ENCODE assay signal across 21 cellular contexts in genomic region chr1:167612986-167613385, GRCh38.
"Had no signal": no experiment of that assay in that cellular context is flagged by ENCODE, and none has a peak within 500 bp of the region (broad histone marks: within the 10 kb centered on the region; RNA-seq: fewer than 3 reads in every experiment).

No MANE protein-coding gene starts in this region.

- H3K79me2 ChIP-seq: hepatocyte had no signal

- DNase-seq: effector memory CD8-positive, alpha-beta T cell; erythroblast; foreskin keratinocyte; head of caudate nucleus; kidney; left cardiac atrium; left ventricle myocardium inferior; lower lobe of right lung; mesenchymal stem cell; naive thymus-derived CD4-positive, alpha-beta T cell; nephron progenitor cell; posterior cingulate gyrus; stimulated activated CD4-positive, alpha-beta T cell treated with anti-CD3 and anti-CD28 coated beads, Interleukin-12 subunit alpha, Interleukin-12 subunit beta, amount 100 ng/mL, for 4 hours; stimulated activated naive CD8-positive, alpha-beta T cell treated with anti-CD3 and anti-CD28 coated beads, Interleukin-15, Interleukin-2, amounts not matched to agents 100 U/mL and 50 U/mL, for 24 hours; thyroid gland had no signal

- H3K4me3 ChIP-seq: hepatocyte, left ventricle myocardium inferior, lower lobe of right lung, suprapubic skin, thyroid gland had no signal

- FAIRE-seq: colon, kidney, urothelium cell line had no signal

- H3K9me3 Mint-ChIP-seq: effector memory CD8-positive, alpha-beta T cell had no signal

- H3K27me3 Mint-ChIP-seq: dendritic cell treated with granulocyte-macrophage colony-stimulating factor and Interleukin-4, amounts not matched to agents 40 ng/mL and 50 ng/mL, for 4 days; effector memory CD8-positive, alpha-beta T cell had no signal

- H2AFZ ChIP-seq: hepatocyte had no signal

- H3K36me3 Mint-ChIP-seq: type B pancreatic cell had no signal

- H3K27ac ChIP-seq: foreskin keratinocyte, hepatocyte, left ventricle myocardium inferior, lower lobe of right lung, suprapubic skin, thyroid gland had no signal

- H3K4me3 Mint-ChIP-seq: dendritic cell treated with granulocyte-macrophage colony-stimulating factor and Interleukin-4, amounts not matched to agents 40 ng/mL and 50 ng/mL, for 4 days; effector memory CD8-positive, alpha-beta T cell; naive thymus-derived CD4-positive, alpha-beta T cell; nephron progenitor cell; type B pancreatic cell had no signal

- H3K27me3 ChIP-seq: foreskin keratinocyte, hepatocyte, suprapubic skin, thyroid gland had no signal

- H3K36me3 ChIP-seq: left ventricle myocardium inferior, lower lobe of right lung, suprapubic skin, thyroid gland had no signal

- H3K4me2 ChIP-seq: hepatocyte had no signal

- ATAC-seq: effector memory CD8-positive, alpha-beta T cell; foreskin keratinocyte; left cardiac atrium; stimulated activated naive CD8-positive, alpha-beta T cell treated with anti-CD3 and anti-CD28 coated beads, Interleukin-15, Interleukin-2, amounts not matched to agents 100 U/mL and 50 U/mL, for 24 hours had no signal

- H3K9me3 ChIP-seq: suprapubic skin, thyroid gland had no signal

- H3K27ac Mint-ChIP-seq: dendritic cell treated with granulocyte-macrophage colony-stimulating factor and Interleukin-4, amounts not matched to agents 40 ng/mL and 50 ng/mL, for 4 days; naive thymus-derived CD4-positive, alpha-beta T cell; nephron progenitor cell; type B pancreatic cell had no signal
